In genomic region chr20:9919271-9920014, GRCh38 we compare ENCODE assay signal across 13 cellular contexts.
DNase-seq lines count a peak whose midpoint lies in the region; ATAC-seq and TF ChIP-seq lines count a peak whose summit lies in the region.
"Had no signal": no experiment of that assay in that cellular context is flagged by ENCODE, and none has a peak within 500 bp of the region (broad histone marks: within the 10 kb centered on the region; RNA-seq: fewer than 3 reads in every experiment).

No MANE protein-coding gene starts in this region.

- BruUV-seq in Caco-2 (replicated peaks; lab: Mats Ljungman, UMichigan), result no TSS peak

- CTCF ChIA-PET in Caco-2 (lab: Charles Lee), result no interaction called here

- TF ChIP-seq CTCF in Caco-2 (IDR thresholded peaks at IDR 0.05; ENCODE audit: insufficient read depth in 1 of 2, low read depth in 1 of 2, low read length in 1 of 2, severe bottlenecking in 1 of 2, unreplicated experiment in 1 of 2), result no peak

- peak overlapping the region; percentile 44 for H3K27ac Mint-ChIP-seq in stimulated activated naive B cell treated with anti-CD40 and anti-IgM and Interleukin-4, amounts not matched to agents 10 μg/mL and 1 μg/mL and 100 μg/mL, for 72 hours
- no peak overlapping the region for H3K27ac Mint-ChIP-seq in activated CD4-positive, alpha-beta T cell treated with anti-CD3 and anti-CD28 coated beads, Interleukin-2, amount 10 ng/mL, durations not matched to agents 24 days and 14 days
- no peak overlapping the region for H3K27ac Mint-ChIP-seq in Caco-2 (ENCODE audit: unreplicated experiment)
- H3K27ac Mint-ChIP-seq: activated CD8-positive, alpha-beta T cell treated with anti-CD3 and anti-CD28 coated beads, Interleukin-2, amount 10 ng/mL, durations not matched to agents 7 days and 5 days; progenitor cell of endocrine pancreas had no signal

- no peaks in the 10 kb centered on the region for H3K36me3 Mint-ChIP-seq in stimulated activated naive B cell treated with anti-CD40 and anti-IgM and Interleukin-4, amounts not matched to agents 10 μg/mL and 1 μg/mL and 100 μg/mL, for 72 hours
- H3K36me3 Mint-ChIP-seq in activated CD4-positive, alpha-beta T cell treated with anti-CD3 and anti-CD28 coated beads, Interleukin-2, amount 10 ng/mL, durations not matched to agents 24 days and 14 days (ENCODE audit: low read depth), result no peaks in the 10 kb centered on the region
- no peaks in the 10 kb centered on the region for H3K36me3 Mint-ChIP-seq in Caco-2 (ENCODE audit: insufficient read depth, unreplicated experiment)

- ATAC-seq in GM19043 (IDR thresholded peaks at IDR 0.05; ENCODE audit: low read depth, unreplicated experiment) (peak; percentile 90), HG02678 (IDR thresholded peaks at IDR 0.05; ENCODE audit: unreplicated experiment) (peak; percentile 88), HG03520 (IDR thresholded peaks at IDR 0.05; ENCODE audit: unreplicated experiment) (peak; percentile 86)
- ATAC-seq in stimulated activated naive B cell treated with anti-CD40 and anti-IgM and Interleukin-4, amounts not matched to agents 10 μg/mL and 1 μg/mL and 100 μg/mL, for 72 hours (replicated peaks), result peak; percentile 82 to 84
- ATAC-seq: activated CD8-positive, alpha-beta T cell treated with anti-CD3 and anti-CD28 coated beads, Interleukin-2, amount 10 ng/mL, durations not matched to agents 7 days and 5 days; left cardiac atrium had no signal

- H3K4me3 ChIP-seq in Caco-2 (ENCODE audit: low read depth, low read length), result no peak overlapping the region
- H3K4me3 ChIP-seq: esophagus muscularis mucosa had no signal

- no peaks in the 10 kb centered on the region for H3K9me3 ChIP-seq in Caco-2
- H3K9me3 ChIP-seq: esophagus muscularis mucosa had no signal

- H3K4me1 Mint-ChIP-seq in stimulated activated naive B cell treated with anti-CD40 and anti-IgM and Interleukin-4, amounts not matched to agents 10 μg/mL and 1 μg/mL and 100 μg/mL, for 72 hours, result peaks cover 3 to 10% of the 10 kb centered on the region in 2 donors
- H3K4me1 Mint-ChIP-seq in activated CD4-positive, alpha-beta T cell treated with anti-CD3 and anti-CD28 coated beads, Interleukin-2, amount 10 ng/mL, durations not matched to agents 24 days and 14 days, result no peaks in the 10 kb centered on the region
- no peaks in the 10 kb centered on the region for H3K4me1 Mint-ChIP-seq in Caco-2 (ENCODE audit: low read depth, unreplicated experiment)

- H3K4me3 Mint-ChIP-seq in stimulated activated naive B cell treated with anti-CD40 and anti-IgM and Interleukin-4, amounts not matched to agents 10 μg/mL and 1 μg/mL and 100 μg/mL, for 72 hours, result no peak overlapping the region
- H3K4me3 Mint-ChIP-seq in activated CD4-positive, alpha-beta T cell treated with anti-CD3 and anti-CD28 coated beads, Interleukin-2, amount 10 ng/mL, durations not matched to agents 24 days and 14 days, result no peak overlapping the region
- no peak overlapping the region for H3K4me3 Mint-ChIP-seq in Caco-2 (ENCODE audit: unreplicated experiment)
- H3K4me3 Mint-ChIP-seq: activated CD8-positive, alpha-beta T cell treated with anti-CD3 and anti-CD28 coated beads, Interleukin-2, amount 10 ng/mL, durations not matched to agents 7 days and 5 days had no signal

- no peaks in the 10 kb centered on the region for H3K4me1 ChIP-seq in Caco-2

- H3K27me3 Mint-ChIP-seq in stimulated activated naive B cell treated with anti-CD40 and anti-IgM and Interleukin-4, amounts not matched to agents 10 μg/mL and 1 μg/mL and 100 μg/mL, for 72 hours, result peaks cover 14 to 21% of the 10 kb centered on the region in 2 donors
- no peaks in the 10 kb centered on the region for H3K27me3 Mint-ChIP-seq in activated CD4-positive, alpha-beta T cell treated with anti-CD3 and anti-CD28 coated beads, Interleukin-2, amount 10 ng/mL, durations not matched to agents 24 days and 14 days
- H3K27me3 Mint-ChIP-seq in Caco-2 (ENCODE audit: insufficient read depth, unreplicated experiment), result peaks cover 15% of the 10 kb centered on the region

- intact Hi-C loops in activated CD4-positive, alpha-beta T cell treated with anti-CD3 and anti-CD28 coated beads, Interleukin-2, amount 10 ng/mL, durations not matched to agents 24 days and 14 days (cut with micrococcal nuclease), result loop anchor here (10.0 kb wide), 1 partner anchor 515 kb away; no protein-coding TSS in a partner anchor
- intact Hi-C loops in Caco-2 (cut with micrococcal nuclease; ENCODE audit: unreplicated experiment), result loop anchor here (10.0 kb wide), 1 partner anchor 515 kb away; no protein-coding TSS in a partner anchor

- no peaks in the 10 kb centered on the region for H3K27me3 ChIP-seq in Caco-2 (replicated peaks; ENCODE audit: control insufficient read depth, insufficient read depth, low read length)

- no peak for DNase-seq in stimulated activated naive B cell treated with anti-CD40 and anti-IgM and Interleukin-4, amounts not matched to agents 10 μg/mL and 1 μg/mL and 100 μg/mL, for 72 hours
- no peak for DNase-seq in activated CD4-positive, alpha-beta T cell treated with anti-CD3 and anti-CD28 coated beads, Interleukin-2, amount 10 ng/mL, durations not matched to agents 24 days and 14 days
- DNase-seq in Caco-2 (no peak), AML-193 (lab: John Stamatoyannopoulos, UW) (no peak)
- DNase-seq: activated CD8-positive, alpha-beta T cell treated with anti-CD3 and anti-CD28 coated beads, Interleukin-2, amount 10 ng/mL, durations not matched to agents 7 days and 5 days; aorta; left cardiac atrium; NCI-H1694 treated with DMSO at 0.1 percent for 48 hours had no signal

- no peaks in the 10 kb centered on the region for H3K9me3 Mint-ChIP-seq in stimulated activated naive B cell treated with anti-CD40 and anti-IgM and Interleukin-4, amounts not matched to agents 10 μg/mL and 1 μg/mL and 100 μg/mL, for 72 hours
- no peaks in the 10 kb centered on the region for H3K9me3 Mint-ChIP-seq in activated CD4-positive, alpha-beta T cell treated with anti-CD3 and anti-CD28 coated beads, Interleukin-2, amount 10 ng/mL, durations not matched to agents 24 days and 14 days
- no peaks in the 10 kb centered on the region for H3K9me3 Mint-ChIP-seq in Caco-2 (ENCODE audit: unreplicated experiment)

- no peaks in the 10 kb centered on the region for H3K36me3 ChIP-seq in Caco-2 (ENCODE audit: control insufficient read depth, insufficient read depth, low read length)
- H3K36me3 ChIP-seq: esophagus muscularis mucosa had no signal

- POLR2A ChIA-PET in Caco-2 (lab: Charles Lee), result no interaction called here
